In the genomic region with DNA sequence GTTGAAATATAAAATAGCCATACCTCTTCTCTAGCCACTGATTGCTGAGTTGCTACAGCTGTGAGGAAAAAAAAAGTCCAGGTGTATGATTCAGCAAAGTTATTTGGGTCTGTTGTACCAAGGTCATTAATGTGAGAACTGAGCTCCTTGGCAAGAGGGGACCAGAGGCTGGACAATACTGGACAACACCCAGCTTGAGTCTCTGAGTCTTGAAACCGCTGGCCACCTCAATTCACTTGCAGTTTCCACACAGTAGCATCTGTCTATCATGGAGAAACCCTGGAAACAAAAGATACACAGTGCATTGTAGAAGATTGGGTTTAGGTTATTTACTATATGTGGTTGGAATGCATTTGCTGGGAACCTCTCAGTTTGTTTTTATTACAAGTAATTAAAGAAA, we compare ENCODE assay signal across 8 cellular contexts.
DNase-seq lines count a peak whose midpoint lies in the region; ATAC-seq, FAIRE-seq and TF ChIP-seq lines count a peak whose summit lies in the region.

No MANE protein-coding gene starts in this region.

- H3K27ac ChIP-seq in H1 (ENCODE audit: low read depth, low read length) (peak overlapping the region; percentile 54; the same call in 1 of the 2 replicates), Peyer's patch (peak overlapping the region in 1 of 4 donors; percentile 6)

- peaks cover 50% of the 10 kb centered on the region for H3K4me1 Mint-ChIP-seq in neural crest cell

- H2AFZ ChIP-seq in H1 (ENCODE audit: low read length), result no peak overlapping the region

- TF ChIP-seq RAD21 in H1 (IDR thresholded peaks at IDR 0.05 in 1 of 2, conservative IDR thresholded peaks at IDR 0.05 in 1 of 2; ENCODE audit: low read depth in 2 of 2, low read length in 2 of 2), result no peak

- TF ChIP-seq CTCF in H1 (IDR thresholded peaks at IDR 0.05; ENCODE audit: control extremely low read depth in 1 of 3, insufficient read depth in 1 of 3, low read depth in 1 of 3, low read length in 3 of 3) (no peak), neural crest cell (conservative IDR thresholded peaks at IDR 0.05) (no peak), Peyer's patch (IDR thresholded peaks at IDR 0.05) (no peak)

- H2BK5ac ChIP-seq in H1 (ENCODE audit: low read depth, low read length), result peak overlapping the region; percentile 84

- peak overlapping the region; percentile 3; the same call in 1 of the 2 replicates for H3K18ac ChIP-seq in H1 (ENCODE audit: extremely low read depth, low read length)

- no peak overlapping the region for H3K23ac ChIP-seq in H1 (ENCODE audit: insufficient read length)

- H3K4me3 ChIP-seq in H1 (ENCODE audit: extremely low read depth in 1 of 4, insufficient read depth in 2 of 4, low read depth in 3 of 4, low read length in 4 of 4) (peak overlapping the region in 1 of 4 experiments; percentile 17; a peak in 1 of 8 replicates), Peyer's patch (no peak overlapping the region)

- peak overlapping the region; percentile 5 to 74; a peak in 2 of 4 replicates for H3K4me2 ChIP-seq in H1 (ENCODE audit: insufficient read depth in 1 of 2, low read depth in 2 of 2, low read length in 2 of 2)

- ATAC-seq in GM18498 (IDR thresholded peaks at IDR 0.05; ENCODE audit: unreplicated experiment) (peak; percentile 40), HG03571 (IDR thresholded peaks at IDR 0.05; ENCODE audit: unreplicated experiment) (no peak)

- H3K9ac ChIP-seq in H1 (replicated peaks in 1 of 4; ENCODE audit: extremely low read depth in 1 of 4, low read depth in 3 of 4, low read length in 3 of 4), result no peak overlapping the region

- H3K4me3 Mint-ChIP-seq in neural crest cell, result no peak overlapping the region

- H3K36me3 ChIP-seq in H1 (ENCODE audit: control insufficient read depth in 2 of 4, insufficient read depth in 4 of 4, low read length in 3 of 4) (no peaks in the 10 kb centered on the region), Peyer's patch (no peaks in the 10 kb centered on the region)

- H3K27ac Mint-ChIP-seq in neural crest cell (ENCODE audit: unreplicated experiment), result peak overlapping the region; percentile 38

- POLR2A ChIA-PET in H1 (lab: Charles Lee; ENCODE audit: partially characterized antibody), result interaction anchor here (0.6 to 2.5 kb wide), 2 partner anchors 191 to 512 kb away, joined by 4 to 12 read pairs; a partner anchor contains a TSS

- peak overlapping the region; percentile 69; the same call in 1 of the 2 replicates for H2BK12ac ChIP-seq in H1 (ENCODE audit: low read depth, low read length)

- TF ChIP-seq POLR2A in H1 (IDR thresholded peaks at IDR 0.05; ENCODE audit: control extremely low read depth in 1 of 2, low read depth in 2 of 2, low read length in 2 of 2), result no peak
- no peak for TF ChIP-seq POLR2A in Peyer's patch (IDR thresholded peaks at IDR 0.05)

- no peak overlapping the region for H3K56ac ChIP-seq in H1 (replicated peaks; ENCODE audit: insufficient read length, low read depth, low read length)

- FAIRE-seq in H1 (lab: Jason Lieb, UNC), result no peak

- no peaks in the 10 kb centered on the region for H3K23me2 ChIP-seq in H1 (ENCODE audit: low read depth, low read length)

- 44% methylated on average over 1 of the region's 1 CpG; no CpG with 5 or more reads in 1 of the 2 experiments for WGBS in H1 (ENCODE audit: extremely low coverage in 1 of 2, insufficient coverage in 1 of 2, insufficient read length in 1 of 2, insufficient replicate concordance in 2 of 2, low coverage in 1 of 2, low lambda C conversion rate in 2 of 2, missing lambda C conversion rate in 1 of 2), 2 experiments

- peak overlapping the region; percentile 6 for H4K91ac ChIP-seq in H1 (replicated peaks; ENCODE audit: insufficient read length, low read length)

- no peaks in the 10 kb centered on the region for H4K20me1 ChIP-seq in H1 (replicated peaks in 1 of 2; ENCODE audit: control insufficient read depth in 1 of 2, insufficient read depth in 2 of 2, low read length in 2 of 2)

- H3K79me1 ChIP-seq in H1 (ENCODE audit: low read depth, low read length), result 0 out of 2 replicates have a peak, but pooled peaks cover 5% of the 10 kb centered on the region

- DNase-seq in NCI-H69 (lab: John Stamatoyannopoulos, UW), result peak; percentile 16
- DNase-seq in H1 (ENCODE audit: low read depth in 1 of 2, low spot score in 2 of 2), result no peak
- DNase-seq in neural crest cell (ENCODE audit: low read depth, low spot score), result no peak
- no peak for DNase-seq in DMS79 (lab: John Stamatoyannopoulos, UW)
- DNase-seq in DMS79 treated with DMSO at 0.1 percent for 48 hours (lab: John Stamatoyannopoulos, UW), result no peak
- DNase-seq in Peyer's patch, result no peak

- no peak for TF ChIP-seq EP300 in H1 (IDR thresholded peaks at IDR 0.05; ENCODE audit: borderline replicate concordance in 1 of 2, low read depth in 2 of 2, low read length in 2 of 2)

- H3K14ac ChIP-seq in H1 (ENCODE audit: insufficient read length), result no peak overlapping the region

- H3K27me3 ChIP-seq in H1 (replicated peaks in 1 of 4; ENCODE audit: control insufficient read depth in 3 of 4, extremely low read depth in 1 of 4, insufficient read depth in 3 of 4, low read length in 3 of 4) (no peaks in the 10 kb centered on the region), Peyer's patch (no peaks in the 10 kb centered on the region)

- no peaks in the 10 kb centered on the region for H3K9me3 Mint-ChIP-seq in neural crest cell

- CTCF ChIA-PET in H1 (lab: Charles Lee; ENCODE audit: partially characterized antibody), result interaction anchor here (0.7 to 1.4 kb wide), 3 partner anchors 38 to 63 kb away, joined by 3 read pairs; no protein-coding TSS in a partner anchor

- H2BK120ac ChIP-seq in H1 (replicated peaks; ENCODE audit: low read depth, low read length), result no peak overlapping the region

- H3K4ac ChIP-seq in H1 (replicated peaks; ENCODE audit: insufficient read length, low read depth, low read length), result no peak overlapping the region

- no peaks in the 10 kb centered on the region for H3K27me3 Mint-ChIP-seq in neural crest cell (ENCODE audit: low read depth)

- H3K9me3 ChIP-seq in H1 (ENCODE audit: insufficient read depth in 2 of 2, low read depth in 1 of 2, low read length in 1 of 2) (no peaks in the 10 kb centered on the region), Peyer's patch (no peaks in the 10 kb centered on the region)

- no peak overlapping the region for H4K5ac ChIP-seq in H1 (ENCODE audit: insufficient read length, low read depth, low read length)

- H4K8ac ChIP-seq in H1 (ENCODE audit: extremely low read depth, insufficient read depth, low read length), result no peak overlapping the region

- H3K36me3 Mint-ChIP-seq in neural crest cell (ENCODE audit: low read depth), result no peaks in the 10 kb centered on the region

- no peak overlapping the region for H2AK5ac ChIP-seq in H1 (ENCODE audit: low read depth, low read length)

- peaks cover 8 to 87% of the 10 kb centered on the region in 2 experiments; a peak in 3 of 4 replicates for H3K79me2 ChIP-seq in H1 (ENCODE audit: control insufficient read depth in 1 of 2, insufficient read depth in 2 of 2, low read length in 2 of 2)

- H2BK15ac ChIP-seq in H1 (ENCODE audit: low read length), result no peak overlapping the region

- no peak overlapping the region for H2BK20ac ChIP-seq in H1 (ENCODE audit: low read length)

- H3K4me1 ChIP-seq in H1 (replicated peaks in 1 of 4; ENCODE audit: control insufficient read depth in 3 of 4, insufficient read depth in 4 of 4, low read length in 3 of 4) (peaks cover 13 to 38% (median 23%) of the 10 kb centered on the region in 4 experiments), Peyer's patch (peaks cover 0 to 18% (median 5%) of the 10 kb centered on the region in 4 donors)

TF ChIP-seq in H1, 55 proteins besides CTCF, POLR2A, EP300 and RAD21:
- TF ChIP-seq, protein P1, sequence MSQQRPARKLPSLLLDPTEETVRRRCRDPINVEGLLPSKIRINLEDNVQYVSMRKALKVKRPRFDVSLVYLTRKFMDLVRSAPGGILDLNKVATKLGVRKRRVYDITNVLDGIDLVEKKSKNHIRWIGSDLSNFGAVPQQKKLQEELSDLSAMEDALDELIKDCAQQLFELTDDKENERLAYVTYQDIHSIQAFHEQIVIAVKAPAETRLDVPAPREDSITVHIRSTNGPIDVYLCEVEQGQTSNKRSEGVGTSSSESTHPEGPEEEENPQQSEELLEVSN (IDR thresholded peaks at IDR 0.05), result no peak
- TF ChIP-seq CEBPB (IDR thresholded peaks at IDR 0.05; ENCODE audit: low read depth, low read length), result no peak
- no peak for TF ChIP-seq CTBP2 (IDR thresholded peaks at IDR 0.05; ENCODE audit: borderline replicate concordance, insufficient read depth, insufficient read length, low read length)
- TF ChIP-seq RNF2 (IDR thresholded peaks at IDR 0.05; ENCODE audit: borderline replicate concordance, low read depth, low read length, missing control alignments, poor library complexity, severe bottlenecking), result no peak
